Comparison of ENCODE assay signal across 8 cellular contexts in the genomic region with DNA sequence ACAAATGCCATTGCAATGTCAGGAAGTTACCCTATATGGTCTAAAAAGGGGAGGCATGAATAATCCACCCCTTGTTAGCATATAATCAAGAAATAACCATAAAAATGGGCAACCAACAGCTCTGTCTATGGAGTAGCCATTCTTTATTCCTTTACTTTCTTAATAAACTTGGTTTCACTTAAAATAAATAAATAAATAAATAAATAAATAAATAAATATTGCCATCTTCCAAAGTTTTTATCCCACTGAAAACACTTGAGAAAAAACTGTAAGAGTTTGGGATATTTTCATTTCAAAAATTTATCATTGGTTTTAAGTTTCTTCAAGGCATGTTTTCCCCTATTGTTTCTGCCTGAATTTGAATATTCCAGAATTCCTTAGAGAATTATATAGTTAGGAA.
"Had no signal": no experiment of that assay in that cellular context is flagged by ENCODE, and none has a peak within 500 bp of the region (broad histone marks: within the 10 kb centered on the region; RNA-seq: fewer than 3 reads in every experiment).

No MANE protein-coding gene starts in this region.

- ATAC-seq: HepG2, K562 had no signal

- H3K4me2 ChIP-seq: KMS-11 had no signal

- FAIRE-seq: HepG2, HTR-8/SVneo, K562 had no signal

- H3K27ac ChIP-seq: HL-60, KMS-11 had no signal

- DNase-seq: IMR-90, KBM-7, KG1 had no signal

- H3K4me3 ChIP-seq: K562 had no signal
